Comparison of ENCODE assay signal across 32 cellular contexts in genomic region chr2:223979730-223980396, GRCh38. TPM values are rescaled to one million over a fixed set of nuclear protein-coding genes. Genes with fewer than 3 reads are reported as not detected.
DNase-seq lines count a peak whose midpoint lies in the region; ATAC-seq, FAIRE-seq and TF ChIP-seq lines count a peak whose summit lies in the region.
"Had no signal": no experiment of that assay in that cellular context is flagged by ENCODE, and none has a peak within 500 bp of the region (broad histone marks: within the 10 kb centered on the region; RNA-seq: fewer than 3 reads in every experiment).

No MANE protein-coding gene starts in this region.

- no peak for TF ChIP-seq RAD21 in HepG2 (CRISPR knock-in tag; IDR thresholded peaks at IDR 0.05)

- no peaks in the 10 kb centered on the region for H3K27me3 ChIP-seq in HepG2 (ENCODE audit: control insufficient read depth in 1 of 2, insufficient read depth in 2 of 2, low read length in 2 of 2)
- H3K27me3 ChIP-seq in right lobe of liver, result no peaks in the 10 kb centered on the region
- H3K27me3 ChIP-seq: esophagus muscularis mucosa had no signal

- no peak for TF ChIP-seq EP300 in HepG2 (IDR thresholded peaks at IDR 0.05; ENCODE audit: low read depth in 2 of 2, low read length in 2 of 2)
- TF ChIP-seq EP300 in HepG2 (CRISPR knock-in tag; IDR thresholded peaks at IDR 0.05; ENCODE audit: borderline replicate concordance), result no peak

- ATAC-seq in HepG2 (peak; percentile 91), right lobe of liver (no peak), HG02885 (IDR thresholded peaks at IDR 0.05; ENCODE audit: poor library complexity, unreplicated experiment) (no peak), GM21360 (IDR thresholded peaks at IDR 0.05; ENCODE audit: unreplicated experiment) (no peak), T-helper 17 cell (no peak)
- ATAC-seq: activated T-cell treated with anti-CD3 and anti-CD28 coated beads, Interleukin-2, amount 50 U/mL, for 4 hours; lower lobe of right lung; naive thymus-derived CD8-positive, alpha-beta T cell; stimulated activated memory B cell treated with anti-CD40 and anti-IgM and Interleukin-4, amounts not matched to agents 10 μg/mL and 1 μg/mL and 100 μg/mL, for 72 hours had no signal

- no peak overlapping the region for H3K27ac Mint-ChIP-seq in T-helper 17 cell
- H3K27ac Mint-ChIP-seq: activated naive CD8-positive, alpha-beta T cell treated with anti-CD3 and anti-CD28 coated beads, Interleukin-2, amount 10 ng/mL, durations not matched to agents 7 days and 5 days; CD4-positive, CD25-positive, alpha-beta regulatory T cell; naive thymus-derived CD8-positive, alpha-beta T cell; progenitor cell of endocrine pancreas; stimulated activated memory B cell treated with anti-CD40 and anti-IgM and Interleukin-4, amounts not matched to agents 10 μg/mL and 1 μg/mL and 100 μg/mL, for 72 hours; type B pancreatic cell had no signal

- no peak overlapping the region for H3K4me3 ChIP-seq in HepG2 (replicated peaks in 1 of 3; ENCODE audit: insufficient read depth in 1 of 3, low read depth in 2 of 3, low read length in 3 of 3)
- H3K4me3 ChIP-seq in right lobe of liver, result no peak overlapping the region
- H3K4me3 ChIP-seq in fibroblast of mammary gland (ENCODE audit: control insufficient read depth, low read depth, low read length), result no peak overlapping the region
- H3K4me3 ChIP-seq: esophagus muscularis mucosa, lower lobe of right lung, SK-N-MC had no signal

- no TSS peak for BruUV-seq in HepG2 (replicated peaks; lab: Mats Ljungman, UMichigan)

- TF ChIP-seq CTCF in HepG2 (CRISPR knock-in tag; IDR thresholded peaks at IDR 0.05), result no peak
- no peak for TF ChIP-seq CTCF in right lobe of liver (IDR thresholded peaks at IDR 0.05)
- no peak for TF ChIP-seq CTCF in VCaP (conservative IDR thresholded peaks at IDR 0.05)
- no peak for TF ChIP-seq CTCF in fibroblast of mammary gland (conservative IDR thresholded peaks at IDR 0.05; ENCODE audit: control insufficient read depth, insufficient read depth, low read depth, low read length)

- peaks cover 2% of the 10 kb centered on the region for H3K4me1 Mint-ChIP-seq in T-helper 17 cell
- H3K4me1 Mint-ChIP-seq: CD4-positive, CD25-positive, alpha-beta regulatory T cell; H9; naive thymus-derived CD8-positive, alpha-beta T cell; stimulated activated memory B cell treated with anti-CD40 and anti-IgM and Interleukin-4, amounts not matched to agents 10 μg/mL and 1 μg/mL and 100 μg/mL, for 72 hours had no signal

- H3K36me3 ChIP-seq in HepG2 (replicated peaks in 1 of 2; ENCODE audit: control insufficient read depth in 1 of 2, insufficient read depth in 2 of 2, low read length in 2 of 2) (no peaks in the 10 kb centered on the region; a peak in 1 of 5 replicates), right lobe of liver (no peaks in the 10 kb centered on the region)
- H3K36me3 ChIP-seq: lower lobe of right lung had no signal

- peaks cover 6% of the 10 kb centered on the region for H3K27me3 Mint-ChIP-seq in T-helper 17 cell
- H3K27me3 Mint-ChIP-seq: activated naive CD8-positive, alpha-beta T cell treated with anti-CD3 and anti-CD28 coated beads, Interleukin-2, amount 10 ng/mL, durations not matched to agents 7 days and 5 days; naive thymus-derived CD8-positive, alpha-beta T cell; progenitor cell of endocrine pancreas; type B pancreatic cell had no signal

- CTCF ChIA-PET in HepG2 (lab: Yijun Ruan, JAX; ENCODE audit: low intra/inter-chr PET ratio, low total read pairs), result no interaction called here

- H3K9me3 ChIP-seq in HepG2 (ENCODE audit: low read length), result no peaks in the 10 kb centered on the region
- H3K9me3 ChIP-seq in right lobe of liver, result no peaks in the 10 kb centered on the region
- peaks cover 3% of the 10 kb centered on the region for H3K9me3 ChIP-seq in T-helper 17 cell (ENCODE audit: control insufficient read depth, low read length, poor library complexity, severe bottlenecking)
- H3K9me3 ChIP-seq: esophagus muscularis mucosa, lower lobe of right lung had no signal

- in situ Hi-C loops in HepG2 (cut with HindIII; ENCODE audit: extremely low pct_ligation_motif_present, low pct_unique_long_range_greater_than_20kb), result no loop called here

- intact Hi-C loops in HepG2 (cut with micrococcal nuclease; ENCODE audit: unreplicated experiment) (no loop called here), right lobe of liver (cut with DNase I) (no loop called here)

- no peaks in the 10 kb centered on the region for H3K36me3 Mint-ChIP-seq in T-helper 17 cell (ENCODE audit: low read depth)
- H3K36me3 Mint-ChIP-seq: CD4-positive, CD25-positive, alpha-beta regulatory T cell; stimulated activated memory B cell treated with anti-CD40 and anti-IgM and Interleukin-4, amounts not matched to agents 10 μg/mL and 1 μg/mL and 100 μg/mL, for 72 hours had no signal

- H3K27ac ChIP-seq in HepG2 (ENCODE audit: extremely low read length, insufficient read depth, low read length) (no peak overlapping the region), right lobe of liver (no peak overlapping the region), VCaP (peak overlapping the region; percentile 61; the same call in 1 of the 2 replicates)
- H3K27ac ChIP-seq: esophagus muscularis mucosa, lower lobe of right lung, SK-N-MC had no signal

- 80% methylated on average over 2 of the region's 2 CpGs for WGBS in HepG2 (ENCODE audit: low lambda C conversion rate)
- 61% methylated on average over 2 of the region's 2 CpGs for WGBS in right lobe of liver (ENCODE audit: insufficient coverage, low coverage, low lambda C conversion rate, missing lambda C conversion rate)

- no peak for TF ChIP-seq POLR2A in HepG2 (IDR thresholded peaks at IDR 0.05; ENCODE audit: insufficient read depth in 1 of 2, low read depth in 2 of 2, low read length in 2 of 2)
- no peak for TF ChIP-seq POLR2A in right lobe of liver (IDR thresholded peaks at IDR 0.05)

- no peaks in the 10 kb centered on the region for H3K79me2 ChIP-seq in HepG2 (ENCODE audit: insufficient read depth, low read length)

- no peak overlapping the region for H3K4me3 Mint-ChIP-seq in T-helper 17 cell
- H3K4me3 Mint-ChIP-seq: activated naive CD8-positive, alpha-beta T cell treated with anti-CD3 and anti-CD28 coated beads, Interleukin-2, amount 10 ng/mL, durations not matched to agents 7 days and 5 days; activated T-cell treated with anti-CD3 and anti-CD28 coated beads, Interleukin-2, amount 50 U/mL, for 4 hours; CD4-positive, CD25-positive, alpha-beta regulatory T cell; H9; naive thymus-derived CD8-positive, alpha-beta T cell; stimulated activated memory B cell treated with anti-CD40 and anti-IgM and Interleukin-4, amounts not matched to agents 10 μg/mL and 1 μg/mL and 100 μg/mL, for 72 hours; type B pancreatic cell had no signal

- FAIRE-seq in HepG2 (lab: Jason Lieb, UNC), result no peak
- FAIRE-seq: frontal cortex, TTC549 had no signal

- POLR2A ChIA-PET in HepG2 (lab: Yijun Ruan, JAX), result no interaction called here

- no peak overlapping the region for H3K4me2 ChIP-seq in HepG2 (ENCODE audit: low read depth, low read length)

- H2AFZ ChIP-seq in HepG2 (ENCODE audit: low read length), result no peak overlapping the region

- H3K9ac ChIP-seq in HepG2 (ENCODE audit: insufficient read depth, low read depth, low read length), result no peak overlapping the region

- H4K20me1 ChIP-seq in HepG2 (ENCODE audit: insufficient read depth, low read length), result no peaks in the 10 kb centered on the region

- no peak for DNase-seq in HepG2 (ENCODE audit: low spot score)
- DNase-seq in right lobe of liver, result no peak
- peak; percentile 74 for DNase-seq in fibroblast of mammary gland (ENCODE audit: low read depth)
- DNase-seq in NCI-H69 (lab: John Stamatoyannopoulos, UW), result no peak
- DNase-seq in T-helper 17 cell, result no peak
- DNase-seq: 8988T; activated gamma-delta T cell; activated naive CD8-positive, alpha-beta T cell treated with anti-CD3 and anti-CD28 coated beads, Interleukin-2, amount 10 ng/mL, durations not matched to agents 7 days and 5 days; activated T-cell treated with anti-CD3 and anti-CD28 coated beads, Interleukin-2, amount 50 U/mL, for 4 hours; CD4-positive, CD25-positive, alpha-beta regulatory T cell; dermis blood vessel endothelial cell; H9; kidney glomerular epithelial cell; lower lobe of right lung; naive thymus-derived CD8-positive, alpha-beta T cell; NCI-H1092 treated with DMSO at 0.1 percent for 48 hours; NCI-H187; NCI-H2171 treated with DMSO at 0.1 percent for 48 hours; NCI-H510A; NK-92 treated with Interleukin-12 subunit alpha and Interleukin-12 subunit beta, amount 100 ng/mL, for 24 hours; substantia nigra; T-helper 1 cell had no signal

- H3K4me1 ChIP-seq in HepG2 (ENCODE audit: insufficient read depth, low read length) (0 out of 2 replicates have a peak, but pooled peaks cover 8% of the 10 kb centered on the region), right lobe of liver (no peaks in the 10 kb centered on the region)
- H3K4me1 ChIP-seq: esophagus muscularis mucosa, lower lobe of right lung had no signal

RNA-seq across cellular contexts. Expression of gene MRPL44, which starts 22.6 kb away (rescaled TPM):
- total RNA-seq in HepG2 (2016; rRNA removed; fragmentation: Illumina TruSeq; extraction: Trizol) (78.0 and 101 TPM in 2 replicates), right lobe of liver (10 to 100 TPM; 20.4 to 38.5 (median 23.5) TPM), T-helper 17 cell (10 to 100 TPM; 21.8 to 30.5 TPM)
- 19.7 and 21.8 TPM in 2 replicates for total RNA-seq in HepG2 (2016; cell fraction: cytosol; rRNA removed; fragmentation: Illumina TruSeq; extraction: Trizol; ENCODE audit: low read depth)
- total RNA-seq in HepG2 (2016; cell fraction: insoluble cytoplasmic fraction; rRNA removed; fragmentation: Illumina TruSeq; extraction: Trizol), result 76.1 and 100 TPM in 2 replicates
- 38.1 and 39.0 TPM in 2 replicates for total RNA-seq in HepG2 (2016; cell fraction: membrane; rRNA removed; fragmentation: Illumina TruSeq; extraction: Trizol)
- total RNA-seq in HepG2 (2016; cell fraction: nucleus; rRNA removed; fragmentation: Illumina TruSeq; extraction: Trizol), result 33.6 TPM in 2 replicates
- 31.1 and 38.4 TPM in 2 replicates for polyA plus RNA-seq in HepG2 (2011; rRNA removed)
- 29.5 and 37.2 TPM in 2 replicates for polyA plus RNA-seq in HepG2 (2011; cell fraction: cytosol; rRNA removed)
- 7.5 and 10.9 TPM in 2 replicates for polyA plus RNA-seq in HepG2 (2011; cell fraction: nucleus; rRNA removed)
- polyA plus RNA-seq in HepG2 (2012), result 31.9 and 35.7 TPM in 2 replicates
- polyA plus RNA-seq in HepG2 (2016; cell fraction: cytosol; fragmentation: Illumina TruSeq; extraction: Trizol; ENCODE audit: low read depth), result 10.7 and 11.0 TPM in 2 replicates
- polyA plus RNA-seq in HepG2 (2016; cell fraction: insoluble cytoplasmic fraction; fragmentation: Illumina TruSeq; extraction: Trizol; ENCODE audit: low read depth), result 114 TPM in 2 replicates
- polyA plus RNA-seq in HepG2 (2016; cell fraction: membrane; fragmentation: Illumina TruSeq; extraction: Trizol; ENCODE audit: low read depth), result 18.8 and 22.2 TPM in 2 replicates
- polyA plus RNA-seq in HepG2 (2016; cell fraction: nucleus; fragmentation: Illumina TruSeq; extraction: Trizol; ENCODE audit: insufficient read depth, low read depth), result 42.6 and 43.1 TPM in 2 replicates
- 6.2 and 14.6 TPM in 2 replicates for polyA minus RNA-seq in HepG2 (2011; rRNA and poly(A)+ RNA removed; ENCODE audit: low replicate concordance)
- 25.3 and 29.9 TPM in 2 replicates for polyA minus RNA-seq in HepG2 (2011; cell fraction: cytosol; rRNA and poly(A)+ RNA removed)
- 14.3 and 18.9 TPM in 2 replicates for polyA minus RNA-seq in HepG2 (2011; cell fraction: nucleus; rRNA and poly(A)+ RNA removed)

RNA-seq across cellular contexts. Expression of gene WDFY1, which starts 34.7 kb away (rescaled TPM):
- total RNA-seq in HepG2 (2016; rRNA removed; fragmentation: Illumina TruSeq; extraction: Trizol) (77.0 and 92.1 TPM in 2 replicates), right lobe of liver (10 to 100 TPM; 19.7 to 28.0 (median 21.4) TPM), T-helper 17 cell (10 to 100 TPM; 36.9 to 44.8 TPM)
- total RNA-seq in HepG2 (2016; cell fraction: cytosol; rRNA removed; fragmentation: Illumina TruSeq; extraction: Trizol; ENCODE audit: low read depth), result 11.5 and 14.6 TPM in 2 replicates
- total RNA-seq in HepG2 (2016; cell fraction: insoluble cytoplasmic fraction; rRNA removed; fragmentation: Illumina TruSeq; extraction: Trizol), result 74.9 and 94.6 TPM in 2 replicates
- 26.9 and 28.9 TPM in 2 replicates for total RNA-seq in HepG2 (2016; cell fraction: membrane; rRNA removed; fragmentation: Illumina TruSeq; extraction: Trizol)
- 97.2 and 104 TPM in 2 replicates for total RNA-seq in HepG2 (2016; cell fraction: nucleus; rRNA removed; fragmentation: Illumina TruSeq; extraction: Trizol)
- polyA plus RNA-seq in HepG2 (2011; rRNA removed), result 77.1 and 78.4 TPM in 2 replicates
- polyA plus RNA-seq in HepG2 (2011; cell fraction: cytosol; rRNA removed), result 40.1 and 47.7 TPM in 2 replicates
- polyA plus RNA-seq in HepG2 (2011; cell fraction: nucleus; rRNA removed), result 98.7 and 128 TPM in 2 replicates
- 36.5 and 42.3 TPM in 2 replicates for polyA plus RNA-seq in HepG2 (2012)
- 4.0 and 4.3 TPM in 2 replicates for polyA plus RNA-seq in HepG2 (2016; cell fraction: cytosol; fragmentation: Illumina TruSeq; extraction: Trizol; ENCODE audit: low read depth)
- 72.6 and 75.5 TPM in 2 replicates for polyA plus RNA-seq in HepG2 (2016; cell fraction: insoluble cytoplasmic fraction; fragmentation: Illumina TruSeq; extraction: Trizol; ENCODE audit: low read depth)
- 10.6 and 12.5 TPM in 2 replicates for polyA plus RNA-seq in HepG2 (2016; cell fraction: membrane; fragmentation: Illumina TruSeq; extraction: Trizol; ENCODE audit: low read depth)
- polyA plus RNA-seq in HepG2 (2016; cell fraction: nucleus; fragmentation: Illumina TruSeq; extraction: Trizol; ENCODE audit: insufficient read depth, low read depth), result 136 and 138 TPM in 2 replicates
- 55.3 and 443 TPM in 2 replicates for polyA minus RNA-seq in HepG2 (2011; rRNA and poly(A)+ RNA removed; ENCODE audit: low replicate concordance)
- 49.8 and 57.9 TPM in 2 replicates for polyA minus RNA-seq in HepG2 (2011; cell fraction: cytosol; rRNA and poly(A)+ RNA removed)
- 186 and 218 TPM in 2 replicates for polyA minus RNA-seq in HepG2 (2011; cell fraction: nucleus; rRNA and poly(A)+ RNA removed)

RNA-seq across cellular contexts. Expression of gene SERPINE2, which starts 59.2 kb away (rescaled TPM):
- total RNA-seq in HepG2 (2016; rRNA removed; fragmentation: Illumina TruSeq; extraction: Trizol) (5.5 and 7.9 TPM in 2 replicates), right lobe of liver (1 to 10 TPM; 1.2 to 5.1 (median 2.1) TPM), T-helper 17 cell (1 to 10 TPM in 1 of 2 donors, under 1 TPM in 1; 0.37 to 3.9 TPM)
- 3.0 and 3.9 TPM in 2 replicates for total RNA-seq in HepG2 (2016; cell fraction: cytosol; rRNA removed; fragmentation: Illumina TruSeq; extraction: Trizol; ENCODE audit: low read depth)
- total RNA-seq in HepG2 (2016; cell fraction: insoluble cytoplasmic fraction; rRNA removed; fragmentation: Illumina TruSeq; extraction: Trizol), result 5.1 and 8.6 TPM in 2 replicates
- total RNA-seq in HepG2 (2016; cell fraction: membrane; rRNA removed; fragmentation: Illumina TruSeq; extraction: Trizol), result 2.8 and 3.4 TPM in 2 replicates
- 14.0 and 14.4 TPM in 2 replicates for total RNA-seq in HepG2 (2016; cell fraction: nucleus; rRNA removed; fragmentation: Illumina TruSeq; extraction: Trizol)
- 18.1 and 24.3 TPM in 2 replicates for polyA plus RNA-seq in HepG2 (2011; rRNA removed)
- polyA plus RNA-seq in HepG2 (2011; cell fraction: cytosol; rRNA removed), result 15.4 and 23.2 TPM in 2 replicates
- 27.2 and 31.6 TPM in 2 replicates for polyA plus RNA-seq in HepG2 (2011; cell fraction: nucleus; rRNA removed)
- polyA plus RNA-seq in HepG2 (2012), result 41.2 and 105 TPM in 2 replicates
- 1.3 and 1.5 TPM in 2 replicates for polyA plus RNA-seq in HepG2 (2016; cell fraction: cytosol; fragmentation: Illumina TruSeq; extraction: Trizol; ENCODE audit: low read depth)
- polyA plus RNA-seq in HepG2 (2016; cell fraction: insoluble cytoplasmic fraction; fragmentation: Illumina TruSeq; extraction: Trizol; ENCODE audit: low read depth), result 5.2 and 7.0 TPM in 2 replicates
- polyA plus RNA-seq in HepG2 (2016; cell fraction: membrane; fragmentation: Illumina TruSeq; extraction: Trizol; ENCODE audit: low read depth), result 3.2 and 3.5 TPM in 2 replicates
- 24.9 and 28.8 TPM in 2 replicates for polyA plus RNA-seq in HepG2 (2016; cell fraction: nucleus; fragmentation: Illumina TruSeq; extraction: Trizol; ENCODE audit: insufficient read depth, low read depth)
- 1.8 and 14.9 TPM in 2 replicates for polyA minus RNA-seq in HepG2 (2011; rRNA and poly(A)+ RNA removed; ENCODE audit: low replicate concordance)
- polyA minus RNA-seq in HepG2 (2011; cell fraction: cytosol; rRNA and poly(A)+ RNA removed), result 11.7 and 23.7 TPM in 2 replicates
- polyA minus RNA-seq in HepG2 (2011; cell fraction: nucleus; rRNA and poly(A)+ RNA removed), result 15.5 and 22.8 TPM in 2 replicates
